22 cellular contexts compared by ENCODE assay signal in genomic region chr5:171397190-171397589, GRCh38. TPM values are rescaled to one million over a fixed set of nuclear protein-coding genes. Genes with fewer than 3 reads are reported as not detected.
DNase-seq lines count a peak whose midpoint lies in the region; ATAC-seq and TF ChIP-seq lines count a peak whose summit lies in the region.
"Had no signal": no experiment of that assay in that cellular context is flagged by ENCODE, and none has a peak within 500 bp of the region (broad histone marks: within the 10 kb centered on the region; RNA-seq: fewer than 3 reads in every experiment).

No MANE protein-coding gene starts in this region.

- peaks cover 32% of the 10 kb centered on the region for H3F3A ChIP-seq in smooth muscle cell (ENCODE audit: low read depth)
- peaks cover 49% of the 10 kb centered on the region for H3F3A ChIP-seq in SK-N-SH (replicated peaks; ENCODE audit: insufficient read depth)

- peak overlapping the region; percentile 89 for H3K27ac Mint-ChIP-seq in activated T-cell treated with anti-CD3 and anti-CD28 coated beads, Interleukin-2, amount 50 U/mL, for 24 hours
- H3K27ac Mint-ChIP-seq in activated CD8-positive, alpha-beta T cell treated with anti-CD3 and anti-CD28 coated beads, Interleukin-2, amount 10 ng/mL, durations not matched to agents 7 days and 5 days = peak overlapping the region; percentile 61
- H3K27ac Mint-ChIP-seq: activated T-helper 1 cell treated with anti-CD3 and anti-CD28 coated beads, Interleukin-12 subunit alpha, Interleukin-12 subunit beta, Interleukin-2, Interleukin-4 antibody, amounts not matched to agents 30 ng/mL and 10 ng/mL and 1 ng/mL, durations not matched to agents 14 hours and 24 hours and 36 hours had no signal

- H3K4me3 ChIP-seq in HUES64 (ENCODE audit: low read length) (peak overlapping the region; percentile 6; the same call in 1 of the 2 replicates), smooth muscle cell (no peak overlapping the region), SK-N-SH (ENCODE audit: low read depth in 2 of 2, low read length in 1 of 2) (no peak overlapping the region), gastrocnemius medialis (no peak overlapping the region)
- H3K4me3 ChIP-seq: lung, prostate gland, suprapubic skin had no signal

- peaks cover 99% of the 10 kb centered on the region for H3K36me3 Mint-ChIP-seq in activated T-cell treated with anti-CD3 and anti-CD28 coated beads, Interleukin-2, amount 50 U/mL, for 24 hours (ENCODE audit: low read depth)
- H3K36me3 Mint-ChIP-seq in activated CD8-positive, alpha-beta T cell treated with anti-CD3 and anti-CD28 coated beads, Interleukin-2, amount 10 ng/mL, durations not matched to agents 7 days and 5 days (ENCODE audit: low read depth) = peaks cover 76% of the 10 kb centered on the region

- no peak overlapping the region for H2AFZ ChIP-seq in smooth muscle cell (ENCODE audit: low read depth)
- H2AFZ ChIP-seq in SK-N-SH (ENCODE audit: low read depth) = no peak overlapping the region

- H3K4me3 Mint-ChIP-seq in activated T-cell treated with anti-CD3 and anti-CD28 coated beads, Interleukin-2, amount 50 U/mL, for 24 hours = peak overlapping the region; percentile 97
- H3K4me3 Mint-ChIP-seq in activated CD8-positive, alpha-beta T cell treated with anti-CD3 and anti-CD28 coated beads, Interleukin-2, amount 10 ng/mL, durations not matched to agents 7 days and 5 days = no peak overlapping the region
- H3K4me3 Mint-ChIP-seq: activated T-helper 1 cell treated with anti-CD3 and anti-CD28 coated beads, Interleukin-12 subunit alpha, Interleukin-12 subunit beta, Interleukin-2, Interleukin-4 antibody, amounts not matched to agents 30 ng/mL and 10 ng/mL and 1 ng/mL, durations not matched to agents 14 hours and 24 hours and 36 hours; central memory CD8-positive, alpha-beta T cell had no signal

- H3K4me1 Mint-ChIP-seq in activated T-cell treated with anti-CD3 and anti-CD28 coated beads, Interleukin-2, amount 50 U/mL, for 24 hours (ENCODE audit: low read depth) = peaks cover 81% of the 10 kb centered on the region
- peaks cover 55% of the 10 kb centered on the region for H3K4me1 Mint-ChIP-seq in activated CD8-positive, alpha-beta T cell treated with anti-CD3 and anti-CD28 coated beads, Interleukin-2, amount 10 ng/mL, durations not matched to agents 7 days and 5 days (ENCODE audit: low read depth)

- no peaks in the 10 kb centered on the region for H3K27me3 Mint-ChIP-seq in activated T-cell treated with anti-CD3 and anti-CD28 coated beads, Interleukin-2, amount 50 U/mL, for 24 hours
- H3K27me3 Mint-ChIP-seq in activated CD8-positive, alpha-beta T cell treated with anti-CD3 and anti-CD28 coated beads, Interleukin-2, amount 10 ng/mL, durations not matched to agents 7 days and 5 days (ENCODE audit: low read depth) = no peaks in the 10 kb centered on the region
- H3K27me3 Mint-ChIP-seq: central memory CD8-positive, alpha-beta T cell had no signal

- H3K9ac ChIP-seq in HUES64 (ENCODE audit: low read depth, low read length) = no peak overlapping the region
- H3K9ac ChIP-seq in smooth muscle cell (ENCODE audit: low read depth) = no peak overlapping the region
- no peak overlapping the region for H3K9ac ChIP-seq in SK-N-SH
- H3K9ac ChIP-seq: KMS-11 had no signal

- H4K20me1 ChIP-seq in smooth muscle cell (ENCODE audit: low read depth) (peaks cover 97% of the 10 kb centered on the region), SK-N-SH (ENCODE audit: insufficient read depth) (peaks cover 98% of the 10 kb centered on the region)

- H3K4me1 ChIP-seq in HUES64 (ENCODE audit: insufficient read depth, low read length) (peaks cover 15% of the 10 kb centered on the region), smooth muscle cell (ENCODE audit: low read depth) (peaks cover 4% of the 10 kb centered on the region), SK-N-SH (ENCODE audit: control insufficient read depth in 1 of 2, insufficient read depth in 2 of 2, low read depth in 1 of 2, low read length in 1 of 2) (peaks cover 0 to 2% of the 10 kb centered on the region in 2 experiments; a peak in 2 of 4 replicates), gastrocnemius medialis (peaks cover 0 to 2% of the 10 kb centered on the region in 2 donors)
- H3K4me1 ChIP-seq: prostate gland, suprapubic skin had no signal

- intact Hi-C loops in gastrocnemius medialis (cut with DNase I; ENCODE audit: low total_unique reads) = no loop called here

- no peak for TF ChIP-seq CTCF in smooth muscle cell (IDR thresholded peaks at IDR 0.05; ENCODE audit: borderline replicate concordance, insufficient read depth, poor library complexity, severe bottlenecking)
- TF ChIP-seq CTCF in SK-N-SH (IDR thresholded peaks at IDR 0.05) = no peak
- TF ChIP-seq CTCF in gastrocnemius medialis (IDR thresholded peaks at IDR 0.05 in 4 of 5, conservative IDR thresholded peaks at IDR 0.05 in 1 of 5) = no peak

- no peak for TF ChIP-seq POLR2A in gastrocnemius medialis (IDR thresholded peaks at IDR 0.05)

- WGBS in HUES64 = 94% methylated on average over 1 of the region's 2 CpGs
- WGBS in smooth muscle cell (ENCODE audit: low lambda C conversion rate) = 92% methylated on average over 2 of the region's 2 CpGs
- WGBS in SK-N-SH (ENCODE audit: low lambda C conversion rate) = 94% methylated on average over 2 of the region's 2 CpGs

- no peak overlapping the region for H3K27ac ChIP-seq in HUES64 (ENCODE audit: low read depth, low read length)
- peak overlapping the region; percentile 5 for H3K27ac ChIP-seq in smooth muscle cell (ENCODE audit: low read depth)
- H3K27ac ChIP-seq in SK-N-SH (ENCODE audit: low read depth in 2 of 2, low read length in 1 of 2) = no peak overlapping the region
- H3K27ac ChIP-seq in gastrocnemius medialis = no peak overlapping the region
- H3K27ac ChIP-seq: KMS-11, prostate gland, suprapubic skin had no signal

- in situ Hi-C loops in gastrocnemius medialis (cut with MboI; ENCODE audit: low sequenced_read_pairs in 4 of 4) = no loop called here

- TF ChIP-seq EP300 in SK-N-SH (IDR thresholded peaks at IDR 0.05; ENCODE audit: borderline replicate concordance in 1 of 2, low read depth in 1 of 2, low read length in 1 of 2) = no peak

- POLR2A ChIA-PET in activated CD8-positive, alpha-beta T cell treated with anti-CD3 and anti-CD28 coated beads, Interleukin-2, amount 10 ng/mL, durations not matched to agents 7 days and 5 days (lab: Charles Lee) = interaction anchor here (0.7 kb wide), 1 partner anchor 9 kb away, joined by 3 read pairs; the partner anchor contains the start of gene NPM1
- POLR2A ChIA-PET in SK-N-SH (lab: Yijun Ruan, JAX) = no interaction called here

- H3K36me3 ChIP-seq in HUES64 (ENCODE audit: insufficient read depth, low read length) = peaks cover 100% of the 10 kb centered on the region
- H3K36me3 ChIP-seq in smooth muscle cell (ENCODE audit: low read depth) = peaks cover 53% of the 10 kb centered on the region
- H3K36me3 ChIP-seq in SK-N-SH (replicated peaks in 1 of 2; ENCODE audit: control insufficient read depth in 1 of 2, insufficient read depth in 2 of 2, low read length in 1 of 2) = peaks cover 70 to 98% of the 10 kb centered on the region in 2 experiments
- H3K36me3 ChIP-seq in gastrocnemius medialis = peaks cover 3 to 68% of the 10 kb centered on the region in 2 donors

- H3K79me2 ChIP-seq in smooth muscle cell (ENCODE audit: low read depth) (peaks cover 97% of the 10 kb centered on the region), SK-N-SH (ENCODE audit: insufficient read depth) (peaks cover 98% of the 10 kb centered on the region)

- ATAC-seq in activated CD8-positive, alpha-beta T cell treated with anti-CD3 and anti-CD28 coated beads, Interleukin-2, amount 10 ng/mL, durations not matched to agents 7 days and 5 days = no peak
- ATAC-seq in gastrocnemius medialis = no peak
- ATAC-seq: SK-N-SH treated with all-trans-retinoic acid at 6 μM for 48 hours had no signal

- TF ChIP-seq RAD21 in SK-N-SH (IDR thresholded peaks at IDR 0.05; ENCODE audit: low read length) = no peak

- no peak for DNase-seq in activated T-cell treated with anti-CD3 and anti-CD28 coated beads, Interleukin-2, amount 50 U/mL, for 24 hours
- no peak for DNase-seq in activated T-cell treated with anti-CD3 and anti-CD28 coated beads, Interleukin-2, amount 50 U/mL, for 48 hours
- DNase-seq in activated CD8-positive, alpha-beta T cell treated with anti-CD3 and anti-CD28 coated beads, Interleukin-2, amount 10 ng/mL, durations not matched to agents 7 days and 5 days = no peak
- DNase-seq in smooth muscle cell (lab: John Stamatoyannopoulos, UW; ENCODE audit: unreplicated experiment) (no peak), SK-N-SH (no peak), gastrocnemius medialis (no peak), DMS53 (lab: John Stamatoyannopoulos, UW) (no peak)
- DNase-seq: BE2C, DMS79, NCI-H1048, NCI-H187 treated with DMSO at 0.1 percent for 48 hours had no signal

- CTCF ChIA-PET in activated CD8-positive, alpha-beta T cell treated with anti-CD3 and anti-CD28 coated beads, Interleukin-2, amount 10 ng/mL, durations not matched to agents 7 days and 5 days (lab: Charles Lee) = no interaction called here
- CTCF ChIA-PET in SK-N-SH (lab: Yijun Ruan, JAX) = interaction anchor here (2.0 kb wide), 1 partner anchor 55 kb away, joined by 7 read pairs; no protein-coding TSS in a partner anchor

- no peaks in the 10 kb centered on the region for H3K9me3 Mint-ChIP-seq in activated T-cell treated with anti-CD3 and anti-CD28 coated beads, Interleukin-2, amount 50 U/mL, for 24 hours
- H3K9me3 Mint-ChIP-seq in activated CD8-positive, alpha-beta T cell treated with anti-CD3 and anti-CD28 coated beads, Interleukin-2, amount 10 ng/mL, durations not matched to agents 7 days and 5 days (ENCODE audit: insufficient read depth) = no peaks in the 10 kb centered on the region
- H3K9me3 Mint-ChIP-seq: activated naive CD4-positive, alpha-beta T cell treated with anti-CD3 and anti-CD28 coated beads, Interleukin-2, amount 50 U/mL, for 72 hours; activated T-helper 1 cell treated with anti-CD3 and anti-CD28 coated beads, Interleukin-12 subunit alpha, Interleukin-12 subunit beta, Interleukin-2, Interleukin-4 antibody, amounts not matched to agents 30 ng/mL and 10 ng/mL and 1 ng/mL, durations not matched to agents 14 hours and 24 hours and 36 hours; central memory CD8-positive, alpha-beta T cell had no signal

- H3K9me3 ChIP-seq in HUES64 (ENCODE audit: insufficient read depth, low read depth, low read length) (no peaks in the 10 kb centered on the region; the same call in 1 of the 2 replicates), smooth muscle cell (replicated peaks; ENCODE audit: low read depth) (no peaks in the 10 kb centered on the region), SK-N-SH (no peaks in the 10 kb centered on the region), gastrocnemius medialis (no peaks in the 10 kb centered on the region)
- H3K9me3 ChIP-seq: BE2C, prostate gland, suprapubic skin had no signal

- H3K4me2 ChIP-seq in smooth muscle cell = no peak overlapping the region
- H3K4me2 ChIP-seq in SK-N-SH = no peak overlapping the region
- H3K4me2 ChIP-seq: KMS-11 had no signal

- H3K27me3 ChIP-seq in HUES64 (ENCODE audit: insufficient read depth, low read length) (no peaks in the 10 kb centered on the region), smooth muscle cell (ENCODE audit: low read depth) (no peaks in the 10 kb centered on the region), SK-N-SH (ENCODE audit: insufficient read depth) (no peaks in the 10 kb centered on the region), gastrocnemius medialis (no peaks in the 10 kb centered on the region)
- H3K27me3 ChIP-seq: BE2C, suprapubic skin had no signal

- H3K9me2 ChIP-seq in SK-N-SH = no peaks in the 10 kb centered on the region

RNA-seq across cellular contexts. Expression of gene NPM1, which starts 9.5 kb away (rescaled TPM):
- 3,673 TPM for polyA plus RNA-seq in HUES64 (2013, experiment 1 of 2)
- polyA plus RNA-seq in HUES64 (2013, experiment 2 of 2) = 3,820 TPM
- total RNA-seq in activated CD8-positive, alpha-beta T cell treated with anti-CD3 and anti-CD28 coated beads, Interleukin-2, amount 10 ng/mL, durations not matched to agents 7 days and 5 days = 1,000 to 10,000 TPM; 1,308 to 1,394 TPM
- total RNA-seq in smooth muscle cell (856 and 2,459 TPM in 2 replicates), gastrocnemius medialis (100 to 1,000 TPM; 277 to 651 (median 413) TPM)
- polyA plus RNA-seq in smooth muscle cell (330 and 360 TPM in 2 replicates), SK-N-SH (2012; rRNA removed) (601 and 4,764 TPM in 2 replicates)
- polyA plus RNA-seq in SK-N-SH (2012; cell fraction: cytosol; rRNA removed) = 831 and 5,787 TPM in 2 replicates
- polyA plus RNA-seq in SK-N-SH (2012; cell fraction: nucleus; rRNA removed) = 180 and 3,140 TPM in 2 replicates

RNA-seq across cellular contexts. Expression of gene FGF18, which starts 22.3 kb away (rescaled TPM):
- 1.5 TPM for polyA plus RNA-seq in HUES64 (2013, experiment 1 of 2)
- 2.9 TPM for polyA plus RNA-seq in HUES64 (2013, experiment 2 of 2)
- not detected for total RNA-seq in activated CD8-positive, alpha-beta T cell treated with anti-CD3 and anti-CD28 coated beads, Interleukin-2, amount 10 ng/mL, durations not matched to agents 7 days and 5 days
- not detected in 2 replicates for total RNA-seq in smooth muscle cell
- polyA plus RNA-seq in smooth muscle cell = 0.21 TPM in 1 of 2 replicates, not detected in the other
- polyA plus RNA-seq in SK-N-SH (2012; rRNA removed) = 0.67 and 0.89 TPM in 2 replicates
- 0.44 and 0.51 TPM in 2 replicates for polyA plus RNA-seq in SK-N-SH (2012; cell fraction: cytosol; rRNA removed)
- polyA plus RNA-seq in SK-N-SH (2012; cell fraction: nucleus; rRNA removed) = 0.70 and 1.2 TPM in 2 replicates
- total RNA-seq in gastrocnemius medialis = under 1 TPM in 1 of 4 donors, not detected in 3; 0.20 TPM
- total RNA-seq: dermis microvascular lymphatic vessel endothelial cell, H4 had no signal
